In genomic region chr2:72271276-72271614, GRCh38 we compare ENCODE assay signal across 23 cellular contexts.
"Had no signal": no experiment of that assay in that cellular context is flagged by ENCODE, and none has a peak within 500 bp of the region (broad histone marks: within the 10 kb centered on the region; RNA-seq: fewer than 3 reads in every experiment).

No MANE protein-coding gene starts in this region.

- H3K27me3 ChIP-seq: breast epithelium, pancreas, sigmoid colon, tibial nerve had no signal

- H3K4me1 Mint-ChIP-seq: activated B cell treated with CpG ODN at 0.5 μM for 24 hours; activated T-helper 17 cell treated with anti-CD3 and anti-CD28 coated beads, Interleukin-2, amount 50 U/mL, for 72 hours; immature natural killer cell; stimulated activated naive B cell treated with anti-CD40 and anti-IgM and Interleukin-4, amounts not matched to agents 10 μg/mL and 1 μg/mL and 100 μg/mL, for 72 hours had no signal

- H3K27ac ChIP-seq: breast epithelium, lower lobe of right lung, pancreas, psoas muscle, tibial nerve had no signal

- H3K9me3 Mint-ChIP-seq: activated T-cell treated with anti-CD3 and anti-CD28 coated beads, Interleukin-2, amount 50 U/mL, for 4 hours; activated T-helper 17 cell treated with anti-CD3 and anti-CD28 coated beads, Interleukin-2, amount 50 U/mL, for 72 hours; dendritic cell treated with granulocyte-macrophage colony-stimulating factor and Interleukin-4, amounts not matched to agents 40 ng/mL and 50 ng/mL, for 4 days had no signal

- H3K4me3 ChIP-seq: breast epithelium, lower lobe of right lung, pancreas, psoas muscle, sigmoid colon, smooth muscle cell, tibial nerve had no signal

- H3K36me3 Mint-ChIP-seq: immature natural killer cell; naive B cell; stimulated activated naive B cell treated with anti-CD40 and anti-IgM and Interleukin-4, amounts not matched to agents 10 μg/mL and 1 μg/mL and 100 μg/mL, for 72 hours had no signal

- DNase-seq: activated B cell treated with CpG ODN at 0.5 μM for 24 hours; activated CD4-positive, alpha-beta T cell treated with anti-CD3 and anti-CD28 coated beads, Interleukin-2, amount 50 U/mL, for 1 hour; activated CD8-positive, alpha-beta T cell treated with anti-CD3 and anti-CD28 coated beads for 36 hours; activated gamma-delta T cell treated with Interleukin-2 at 50 U/mL for 16 hours; activated naive CD4-positive, alpha-beta T cell treated with anti-CD3 and anti-CD28 coated beads, Interleukin-2, amount 50 U/mL, for 16 hours; activated T-cell treated with anti-CD3 and anti-CD28 coated beads, Interleukin-2, amount 50 U/mL, for 4 hours; central memory CD4-positive, alpha-beta T cell; foreskin fibroblast; hippocampal formation; immature natural killer cell; lower lobe of right lung; naive B cell; pancreas; psoas muscle; sigmoid colon; stimulated activated CD4-positive, alpha-beta T cell treated with anti-CD3 and anti-CD28 coated beads, Interleukin-2, amount 100 ng/mL, for 24 hours; stimulated activated naive B cell treated with anti-CD40 and anti-IgM and Interleukin-4, amounts not matched to agents 10 μg/mL and 1 μg/mL and 100 μg/mL, for 72 hours; T-helper 2 cell had no signal

- H3K4me2 ChIP-seq: smooth muscle cell had no signal

- H3K9me3 ChIP-seq: breast epithelium, lower lobe of right lung, pancreas, psoas muscle, sigmoid colon, tibial nerve had no signal

- H3K27me3 Mint-ChIP-seq: activated B cell treated with CpG ODN at 0.5 μM for 24 hours; activated CD8-positive, alpha-beta T cell treated with anti-CD3 and anti-CD28 coated beads for 36 hours; activated T-helper 17 cell treated with anti-CD3 and anti-CD28 coated beads, Interleukin-2, amount 50 U/mL, for 72 hours; dendritic cell treated with granulocyte-macrophage colony-stimulating factor and Interleukin-4, amounts not matched to agents 40 ng/mL and 50 ng/mL, for 4 days; naive B cell; stimulated activated naive B cell treated with anti-CD40 and anti-IgM and Interleukin-4, amounts not matched to agents 10 μg/mL and 1 μg/mL and 100 μg/mL, for 72 hours had no signal

- H3K27ac Mint-ChIP-seq: activated B cell treated with CpG ODN at 0.5 μM for 24 hours; activated CD8-positive, alpha-beta T cell treated with anti-CD3 and anti-CD28 coated beads for 36 hours; activated T-helper 17 cell treated with anti-CD3 and anti-CD28 coated beads, Interleukin-2, amount 50 U/mL, for 72 hours; dendritic cell treated with granulocyte-macrophage colony-stimulating factor and Interleukin-4, amounts not matched to agents 40 ng/mL and 50 ng/mL, for 4 days; immature natural killer cell; naive B cell; stimulated activated naive B cell treated with anti-CD40 and anti-IgM and Interleukin-4, amounts not matched to agents 10 μg/mL and 1 μg/mL and 100 μg/mL, for 72 hours had no signal

- H3K4me3 Mint-ChIP-seq: activated B cell treated with CpG ODN at 0.5 μM for 24 hours; activated CD8-positive, alpha-beta T cell treated with anti-CD3 and anti-CD28 coated beads for 36 hours; activated T-cell treated with anti-CD3 and anti-CD28 coated beads, Interleukin-2, amount 50 U/mL, for 4 hours; activated T-helper 17 cell treated with anti-CD3 and anti-CD28 coated beads, Interleukin-2, amount 50 U/mL, for 72 hours; dendritic cell treated with granulocyte-macrophage colony-stimulating factor and Interleukin-4, amounts not matched to agents 40 ng/mL and 50 ng/mL, for 4 days; immature natural killer cell; naive B cell; stimulated activated naive B cell treated with anti-CD40 and anti-IgM and Interleukin-4, amounts not matched to agents 10 μg/mL and 1 μg/mL and 100 μg/mL, for 72 hours had no signal

- H3K4me1 ChIP-seq: breast epithelium, psoas muscle had no signal

- H3K36me3 ChIP-seq: breast epithelium, lower lobe of right lung, pancreas, sigmoid colon, tibial nerve had no signal
